14 cellular contexts compared by ENCODE assay signal in the genomic region with DNA sequence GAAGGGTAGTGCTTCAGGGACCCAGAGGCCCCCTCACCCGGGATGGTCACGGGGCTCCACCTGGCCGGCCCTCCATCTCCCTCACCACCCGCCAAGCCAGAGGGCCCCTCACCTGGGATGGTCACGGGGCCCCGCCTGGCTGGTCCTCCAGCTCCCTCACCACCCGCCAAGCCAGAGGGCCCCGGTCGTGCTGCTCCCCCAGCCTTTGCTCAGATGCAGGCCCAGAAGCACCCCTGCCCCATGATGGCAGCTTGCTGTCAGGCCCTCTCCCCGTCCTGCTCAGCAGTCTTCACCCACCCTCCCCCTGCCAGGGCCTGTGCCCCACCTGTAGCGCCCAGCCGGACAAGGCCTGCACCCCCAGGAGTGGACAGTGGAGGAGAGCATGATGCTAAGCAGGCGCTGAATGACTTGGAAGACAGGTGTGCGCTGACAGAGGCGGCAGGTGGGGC.
"Had no signal": no experiment of that assay in that cellular context is flagged by ENCODE, and none has a peak within 500 bp of the region (broad histone marks: within the 10 kb centered on the region; RNA-seq: fewer than 3 reads in every experiment).

No MANE protein-coding gene starts in this region.

- H3K9me3 ChIP-seq: esophagus squamous epithelium, sigmoid colon had no signal

- H3K27ac Mint-ChIP-seq: activated naive CD8-positive, alpha-beta T cell treated with anti-CD3 and anti-CD28 coated beads, Interleukin-2, amount 50 U/mL, for 24 hours had no signal

- H3K4me3 Mint-ChIP-seq: activated naive CD8-positive, alpha-beta T cell treated with anti-CD3 and anti-CD28 coated beads, Interleukin-2, amount 50 U/mL, for 24 hours had no signal

- ATAC-seq: activated CD4-positive, CD25-positive, alpha-beta regulatory T cell treated with anti-CD3 and anti-CD28 coated beads, Interleukin-2, amount 50 U/mL, for 24 hours; activated naive CD8-positive, alpha-beta T cell treated with anti-CD3 and anti-CD28 coated beads, Interleukin-2, amount 50 U/mL, for 24 hours had no signal

- H3K27ac ChIP-seq: esophagus squamous epithelium, parathyroid adenoma, sigmoid colon had no signal

- H3K36me3 ChIP-seq: esophagus squamous epithelium, sigmoid colon had no signal

- H3K4me1 ChIP-seq: parathyroid adenoma, sigmoid colon had no signal

- H3K4me3 ChIP-seq: esophagus squamous epithelium, sigmoid colon had no signal

- H3K27me3 ChIP-seq: esophagus squamous epithelium, sigmoid colon had no signal

- DNase-seq: activated CD4-positive, alpha-beta T cell treated with anti-CD3 and anti-CD28 coated beads, Interleukin-2, amount 50 U/mL, for 1 hour; activated CD8-positive, alpha-beta memory T cell treated with anti-CD3 and anti-CD28 coated beads for 24 hours; activated naive CD4-positive, alpha-beta T cell treated with Interleukin-2 at 50 U/mL for 16 hours; activated naive CD8-positive, alpha-beta T cell treated with anti-CD3 and anti-CD28 coated beads, Interleukin-2, amount 50 U/mL, for 24 hours; aorta; cortex of kidney; effector CD4-positive, alpha-beta T cell; esophagus squamous epithelium; sigmoid colon; stimulated activated CD4-positive, alpha-beta T cell treated with anti-CD3 and anti-CD28 coated beads, Interleukin-1b, Interleukin-23, amount 100 ng/mL, for 48 hours; T-helper 1 cell; T1000 had no signal

- H3K27me3 Mint-ChIP-seq: activated naive CD8-positive, alpha-beta T cell treated with anti-CD3 and anti-CD28 coated beads, Interleukin-2, amount 50 U/mL, for 24 hours had no signal

- H3K9me3 Mint-ChIP-seq: activated naive CD8-positive, alpha-beta T cell treated with anti-CD3 and anti-CD28 coated beads, Interleukin-2, amount 50 U/mL, for 24 hours had no signal
